ENCODE assay signal across 22 cellular contexts in genomic region chr14:88852632-88853031, GRCh38.
"Had no signal": no experiment of that assay in that cellular context is flagged by ENCODE, and none has a peak within 500 bp of the region (broad histone marks: within the 10 kb centered on the region; RNA-seq: fewer than 3 reads in every experiment).

No MANE protein-coding gene starts in this region.

- H3K36me3 ChIP-seq: neutrophil had no signal

- H3K36me3 Mint-ChIP-seq: immature natural killer cell; natural killer cell treated with Interleukin-12 subunit alpha and Interleukin-12 subunit beta and Interleukin-15 and Interleukin-18, amount 100 ng/mL, for 72 hours; stimulated activated effector memory CD8-positive, alpha-beta T cell treated with anti-CD3 and anti-CD28 coated beads, Interleukin-12 subunit alpha, Interleukin-12 subunit beta, amount 100 ng/mL, for 72 hours had no signal

- H3K27me3 Mint-ChIP-seq: natural killer cell treated with Interleukin-12 subunit alpha and Interleukin-12 subunit beta and Interleukin-15 and Interleukin-18, amount 100 ng/mL, for 72 hours had no signal

- DNase-seq: dermis blood vessel endothelial cell; esophagus squamous epithelium; glutamatergic neuron; immature natural killer cell; left ventricle myocardium inferior; mesenchymal stem cell; midbrain; psoas muscle; retina; right lobe of liver; stimulated activated CD4-positive, alpha-beta T cell treated with anti-CD3 and anti-CD28 coated beads, Interleukin-4, amount 100 ng/mL, for 1 hour; stimulated activated CD8-positive, alpha-beta memory T cell treated with anti-CD3 and anti-CD28 coated beads, Interleukin-4, amount 100 ng/mL, for 48 hours; stimulated activated naive CD8-positive, alpha-beta T cell treated with anti-CD3 and anti-CD28 coated beads, Interleukin-15, Interleukin-2, amounts not matched to agents 100 U/mL and 50 U/mL, for 24 hours; upper lobe of right lung had no signal

- H3K27me3 ChIP-seq: esophagus squamous epithelium, gastroesophageal sphincter, neutrophil, right lobe of liver, suprapubic skin, tibial nerve, upper lobe of right lung, vagina had no signal

- H3K4me3 Mint-ChIP-seq: immature natural killer cell; natural killer cell treated with Interleukin-12 subunit alpha and Interleukin-12 subunit beta and Interleukin-15 and Interleukin-18, amount 100 ng/mL, for 72 hours; stimulated activated effector memory CD8-positive, alpha-beta T cell treated with anti-CD3 and anti-CD28 coated beads, Interleukin-12 subunit alpha, Interleukin-12 subunit beta, amount 100 ng/mL, for 72 hours had no signal

- H3K27ac Mint-ChIP-seq: immature natural killer cell; natural killer cell treated with Interleukin-12 subunit alpha and Interleukin-12 subunit beta and Interleukin-15 and Interleukin-18, amount 100 ng/mL, for 72 hours; stimulated activated effector memory CD8-positive, alpha-beta T cell treated with anti-CD3 and anti-CD28 coated beads, Interleukin-12 subunit alpha, Interleukin-12 subunit beta, amount 100 ng/mL, for 72 hours had no signal

- H3K4me3 ChIP-seq: esophagus squamous epithelium, gastroesophageal sphincter, left ventricle myocardium inferior, lung, psoas muscle, right lobe of liver, suprapubic skin, tibial nerve, upper lobe of right lung, vagina had no signal

- H3K27ac ChIP-seq: esophagus squamous epithelium, gastroesophageal sphincter, left ventricle myocardium inferior, neutrophil, psoas muscle, right lobe of liver, suprapubic skin, tibial nerve, upper lobe of right lung, vagina had no signal

- H3K4me1 Mint-ChIP-seq: immature natural killer cell; stimulated activated effector memory CD8-positive, alpha-beta T cell treated with anti-CD3 and anti-CD28 coated beads, Interleukin-12 subunit alpha, Interleukin-12 subunit beta, amount 100 ng/mL, for 72 hours had no signal

- H3K9me3 ChIP-seq: esophagus squamous epithelium, gastroesophageal sphincter, left ventricle myocardium inferior, neutrophil, psoas muscle, right lobe of liver, suprapubic skin, tibial nerve, upper lobe of right lung, vagina had no signal

- H3K9me3 Mint-ChIP-seq: immature natural killer cell; natural killer cell treated with Interleukin-12 subunit alpha and Interleukin-12 subunit beta and Interleukin-15 and Interleukin-18, amount 100 ng/mL, for 72 hours; stimulated activated effector memory CD8-positive, alpha-beta T cell treated with anti-CD3 and anti-CD28 coated beads, Interleukin-12 subunit alpha, Interleukin-12 subunit beta, amount 100 ng/mL, for 72 hours had no signal

- ATAC-seq: gastroesophageal sphincter; natural killer cell treated with Interleukin-12 subunit alpha and Interleukin-12 subunit beta and Interleukin-15 and Interleukin-18, amount 100 ng/mL, for 72 hours; psoas muscle; right lobe of liver; stimulated activated effector memory CD8-positive, alpha-beta T cell treated with anti-CD3 and anti-CD28 coated beads, Interleukin-12 subunit alpha, Interleukin-12 subunit beta, amount 100 ng/mL, for 72 hours; stimulated activated naive CD8-positive, alpha-beta T cell treated with anti-CD3 and anti-CD28 coated beads, Interleukin-15, Interleukin-2, amounts not matched to agents 100 U/mL and 50 U/mL, for 24 hours; upper lobe of right lung had no signal

- H3K4me1 ChIP-seq: esophagus squamous epithelium, gastroesophageal sphincter, left ventricle myocardium inferior, psoas muscle, right lobe of liver, suprapubic skin, tibial nerve, upper lobe of right lung, vagina had no signal
